In genomic region chr12:10086387-10086786, GRCh38 we compare ENCODE assay signal across 11 cellular contexts. TPM values are rescaled to one million over a fixed set of nuclear protein-coding genes. Genes with fewer than 3 reads are reported as not detected.
"Had no signal": no experiment of that assay in that cellular context is flagged by ENCODE, and none has a peak within 500 bp of the region (broad histone marks: within the 10 kb centered on the region; RNA-seq: fewer than 3 reads in every experiment).

No MANE protein-coding gene starts in this region.

- H3K27ac Mint-ChIP-seq: GM23338, HFFc6 had no signal

- H3K4me3 Mint-ChIP-seq: GM23338, HFFc6 had no signal

- H3K4me3 ChIP-seq: GM23338, HAP-1, K562 had no signal

- H3K36me3 ChIP-seq: HAP-1 had no signal

- H3K27ac ChIP-seq: HL-60 had no signal

- DNase-seq: HFFc6, IMR-90, KG1 had no signal

- H3K4me1 ChIP-seq: HAP-1 had no signal

- FAIRE-seq: H1, H54, K562 had no signal

- ATAC-seq: GM23338, HCT116, K562 had no signal

RNA-seq across cellular contexts. Expression of gene CLEC1A, which starts 12.4 kb away (rescaled TPM):
- total RNA-seq: H1, HT1080, IMR-90, K562 had no signal
- polyA plus RNA-seq: GM23338, IMR-90 had no signal

RNA-seq across cellular contexts. Expression of gene CLEC7A, which starts 43.6 kb away (rescaled TPM):
- total RNA-seq: GM23338, HFFc6, HT1080, IMR-90 had no signal
- polyA plus RNA-seq: IMR-90, K562 had no signal

RNA-seq across cellular contexts. Expression of gene CLEC9A, which starts 55.9 kb away (rescaled TPM):
- total RNA-seq: GM23338, H1, HFFc6, HT1080, IMR-90, K562 had no signal
- polyA plus RNA-seq: GM23338, H1, IMR-90, K562 had no signal
